Comparison of ENCODE assay signal across 22 cellular contexts in the genomic region with DNA sequence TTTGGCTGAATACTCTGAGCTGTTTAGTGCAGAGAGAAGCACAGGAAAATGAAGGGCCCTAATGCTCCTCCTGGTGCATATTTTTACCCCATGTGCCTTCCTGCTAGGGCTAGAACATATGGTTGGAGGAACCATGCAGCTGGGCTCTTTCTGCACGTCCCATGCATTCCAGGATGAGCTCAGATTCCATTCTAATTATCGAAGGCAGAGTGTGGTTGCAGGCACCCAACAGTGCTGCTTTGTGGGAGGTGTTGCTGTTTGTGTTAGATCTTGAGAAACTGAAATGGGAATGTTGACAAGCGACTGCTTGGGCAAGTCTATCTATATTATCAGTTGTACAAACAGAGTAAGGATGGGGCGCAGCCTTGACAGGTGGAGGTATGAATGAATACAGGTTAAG.
"Had no signal": no experiment of that assay in that cellular context is flagged by ENCODE, and none has a peak within 500 bp of the region (broad histone marks: within the 10 kb centered on the region; RNA-seq: fewer than 3 reads in every experiment).

No MANE protein-coding gene starts in this region.

- ATAC-seq: activated T-cell treated with anti-CD3 and anti-CD28 coated beads, Interleukin-2, amount 50 U/mL, for 4 hours; esophagus mucosa; sciatic nerve; stimulated activated memory B cell treated with anti-CD40 and anti-IgM and Interleukin-4, amounts not matched to agents 10 μg/mL and 1 μg/mL and 100 μg/mL, for 72 hours had no signal

- H3K9me3 ChIP-seq: testis, uterus had no signal

- H3K4me2 ChIP-seq: hepatocyte, smooth muscle cell had no signal

- H3K9me3 Mint-ChIP-seq: activated naive CD8-positive, alpha-beta T cell treated with anti-CD3 and anti-CD28 coated beads for 36 hours; activated T-cell treated with anti-CD3 and anti-CD28 coated beads, Interleukin-2, amount 50 U/mL, for 4 hours; activated T-helper 2 cell treated with anti-CD3 and anti-CD28 coated beads, Interferon-gamma antibody, Interleukin-2, Interleukin-4, amounts not matched to agents 10 μg/mL and 5 μg/mL and 100 μg/mL, durations not matched to agents 14 hours and 24 hours and 36 hours; nephron; stimulated activated memory B cell treated with anti-CD40 and anti-IgM and Interleukin-4, amounts not matched to agents 10 μg/mL and 1 μg/mL and 100 μg/mL, for 72 hours; T-helper 2 cell treated with Interferon-gamma antibody and Interleukin-4, amounts not matched to agents 5 μg/mL and 100 μg/mL, for 36 hours had no signal

- H3K27ac Mint-ChIP-seq: activated naive CD8-positive, alpha-beta T cell treated with anti-CD3 and anti-CD28 coated beads for 36 hours; activated T-helper 2 cell treated with anti-CD3 and anti-CD28 coated beads, Interferon-gamma antibody, Interleukin-2, Interleukin-4, amounts not matched to agents 10 μg/mL and 5 μg/mL and 100 μg/mL, durations not matched to agents 14 hours and 24 hours and 36 hours; nephron; stimulated activated memory B cell treated with anti-CD40 and anti-IgM and Interleukin-4, amounts not matched to agents 10 μg/mL and 1 μg/mL and 100 μg/mL, for 72 hours; T-helper 2 cell treated with Interferon-gamma antibody and Interleukin-4, amounts not matched to agents 5 μg/mL and 100 μg/mL, for 36 hours had no signal

- H2AFZ ChIP-seq: hepatocyte had no signal

- DNase-seq: activated CD4-positive, alpha-beta T cell treated with anti-CD3 and anti-CD28 coated beads for 1 hour; activated CD4-positive, alpha-beta T cell treated with anti-CD3 and anti-CD28 coated beads, Interleukin-2, amount 50 U/mL, for 4 hours; activated CD8-positive, alpha-beta memory T cell treated with anti-CD3 and anti-CD28 coated beads, Interleukin-2, amount 50 U/mL, for 48 hours; activated naive CD4-positive, alpha-beta T cell; activated naive CD8-positive, alpha-beta T cell treated with anti-CD3 and anti-CD28 coated beads for 36 hours; activated T-cell treated with anti-CD3 and anti-CD28 coated beads, Interleukin-2, amount 50 U/mL, for 4 hours; central memory CD4-positive, alpha-beta T cell; effector memory CD4-positive, alpha-beta T cell; glutamatergic neuron; nucleus accumbens; stimulated activated CD4-positive, alpha-beta T cell treated with anti-CD3 and anti-CD28 coated beads, Interleukin-15, amount 100 ng/mL, for 24 hours; testis; uterus; WERI-Rb-1 had no signal

- H3K27me3 Mint-ChIP-seq: stimulated activated memory B cell treated with anti-CD40 and anti-IgM and Interleukin-4, amounts not matched to agents 10 μg/mL and 1 μg/mL and 100 μg/mL, for 72 hours had no signal

- H3K4me1 Mint-ChIP-seq: activated naive CD8-positive, alpha-beta T cell treated with anti-CD3 and anti-CD28 coated beads for 36 hours; nephron; stimulated activated memory B cell treated with anti-CD40 and anti-IgM and Interleukin-4, amounts not matched to agents 10 μg/mL and 1 μg/mL and 100 μg/mL, for 72 hours had no signal

- H3K36me3 ChIP-seq: uterus, WERI-Rb-1 had no signal

- H3K4me3 Mint-ChIP-seq: activated naive CD8-positive, alpha-beta T cell treated with anti-CD3 and anti-CD28 coated beads for 36 hours; activated T-cell treated with anti-CD3 and anti-CD28 coated beads, Interleukin-2, amount 50 U/mL, for 4 hours; nephron; stimulated activated memory B cell treated with anti-CD40 and anti-IgM and Interleukin-4, amounts not matched to agents 10 μg/mL and 1 μg/mL and 100 μg/mL, for 72 hours; T-helper 2 cell treated with Interferon-gamma antibody and Interleukin-4, amounts not matched to agents 5 μg/mL and 100 μg/mL, for 36 hours had no signal

- H3K27ac ChIP-seq: hepatocyte, testis, uterus, WERI-Rb-1 had no signal

- H3K79me2 ChIP-seq: hepatocyte had no signal

- H3K27me3 ChIP-seq: hepatocyte, testis, uterus had no signal

- H3K4me3 ChIP-seq: hepatocyte, smooth muscle cell, testis, uterus had no signal

- H3K4me1 ChIP-seq: testis, uterus had no signal

- H3K36me3 Mint-ChIP-seq: activated naive CD8-positive, alpha-beta T cell treated with anti-CD3 and anti-CD28 coated beads for 36 hours; stimulated activated memory B cell treated with anti-CD40 and anti-IgM and Interleukin-4, amounts not matched to agents 10 μg/mL and 1 μg/mL and 100 μg/mL, for 72 hours had no signal
